Comparison of ENCODE assay signal across 8 cellular contexts in the genomic region with DNA sequence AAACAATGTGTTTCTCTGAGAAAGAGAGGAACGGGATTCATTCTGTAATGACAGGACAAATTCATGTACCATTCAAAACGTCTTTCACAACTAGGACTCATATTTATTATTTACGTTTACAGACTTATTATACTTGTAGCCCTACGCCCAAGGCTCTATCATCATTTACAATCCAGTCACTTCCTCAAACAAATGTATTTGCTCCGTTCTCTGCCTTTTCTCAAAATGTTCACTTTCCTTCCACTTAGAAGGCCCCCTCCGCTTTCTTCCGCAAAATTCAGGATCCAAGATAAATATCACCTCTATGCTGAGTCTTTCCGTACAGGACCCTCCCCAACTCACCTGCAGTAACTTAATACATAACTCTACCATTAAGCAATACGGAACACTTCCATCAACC. TPM values are rescaled to one million over a fixed set of nuclear protein-coding genes. Genes with fewer than 3 reads are reported as not detected.
A peak's percentile ranks its signal among the peaks of the same experiment; 100 is the strongest.
DNase-seq lines count a peak whose midpoint lies in the region; ATAC-seq and TF ChIP-seq lines count a peak whose summit lies in the region.

No MANE protein-coding gene starts in this region.

- no peak for TF ChIP-seq POLR2A in tibial nerve (IDR thresholded peaks at IDR 0.05)

- H3K27me3 ChIP-seq in tibial nerve: no peaks in the 10 kb centered on the region

- TF ChIP-seq CTCF in tibial nerve (IDR thresholded peaks at IDR 0.05): no peak

- peak overlapping the region; percentile 30 for H3K27ac ChIP-seq in adipose tissue (ENCODE audit: low read depth, low read length)
- peak overlapping the region; percentile 81 to 95 (median 89) for H3K27ac ChIP-seq in tibial nerve

- TF ChIP-seq EP300 in tibial nerve (IDR thresholded peaks at IDR 0.05): no peak

- peaks cover 0 to 14% (median 0%) of the 10 kb centered on the region in 3 donors for H3K36me3 ChIP-seq in tibial nerve

- DNase-seq in SIG-M5 treated with dmso at 0.1 percent for 504 hours (lab: John Stamatoyannopoulos, UW; ENCODE audit: unreplicated experiment) (peak; percentile 46), SIG-M5 (lab: John Stamatoyannopoulos, UW) (no peak), left colon (no peak), tibial nerve (ENCODE audit: low spot score in 2 of 2) (no peak), NCI-H2196 (lab: John Stamatoyannopoulos, UW; ENCODE audit: unreplicated experiment) (no peak), NCI-H2081 (lab: John Stamatoyannopoulos, UW) (no peak)

- H3K4me3 ChIP-seq in tibial nerve: peak overlapping the region; percentile 63 to 78 (median 72)

- ATAC-seq in left colon: peak; percentile 27
- no peak for ATAC-seq in HG03354 (IDR thresholded peaks at IDR 0.05; ENCODE audit: poor library complexity, severe bottlenecking, unreplicated experiment)

- no peaks in the 10 kb centered on the region for H3K9me3 ChIP-seq in tibial nerve

- WGBS in adipose tissue, 3 donors: 0 to 2% (median 1%) methylated on average over 9 of the region's 9 CpGs
- WGBS in tibial nerve, 2 donors: 2 to 3% methylated on average over 9 of the region's 9 CpGs

- intact Hi-C loops in left colon (cut with DNase I, micrococcal nuclease): no loop called here

- H3K4me1 ChIP-seq in tibial nerve: peaks cover 0 to 39% (median 18%) of the 10 kb centered on the region in 4 donors

RNA-seq across cellular contexts. Expression of gene RSL24D1, which starts 0.7 kb away (rescaled TPM):
- 10 to 100 TPM; 50.0 to 96.7 (median 53.6) TPM for polyA plus RNA-seq in adipose tissue
- total RNA-seq in left colon: 10 to 100 TPM; 36.0 to 46.0 TPM
- 10 to 100 TPM; 39.3 to 72.3 (median 53.2) TPM for total RNA-seq in tibial nerve
